18 cellular contexts compared by ENCODE assay signal in the genomic region with DNA sequence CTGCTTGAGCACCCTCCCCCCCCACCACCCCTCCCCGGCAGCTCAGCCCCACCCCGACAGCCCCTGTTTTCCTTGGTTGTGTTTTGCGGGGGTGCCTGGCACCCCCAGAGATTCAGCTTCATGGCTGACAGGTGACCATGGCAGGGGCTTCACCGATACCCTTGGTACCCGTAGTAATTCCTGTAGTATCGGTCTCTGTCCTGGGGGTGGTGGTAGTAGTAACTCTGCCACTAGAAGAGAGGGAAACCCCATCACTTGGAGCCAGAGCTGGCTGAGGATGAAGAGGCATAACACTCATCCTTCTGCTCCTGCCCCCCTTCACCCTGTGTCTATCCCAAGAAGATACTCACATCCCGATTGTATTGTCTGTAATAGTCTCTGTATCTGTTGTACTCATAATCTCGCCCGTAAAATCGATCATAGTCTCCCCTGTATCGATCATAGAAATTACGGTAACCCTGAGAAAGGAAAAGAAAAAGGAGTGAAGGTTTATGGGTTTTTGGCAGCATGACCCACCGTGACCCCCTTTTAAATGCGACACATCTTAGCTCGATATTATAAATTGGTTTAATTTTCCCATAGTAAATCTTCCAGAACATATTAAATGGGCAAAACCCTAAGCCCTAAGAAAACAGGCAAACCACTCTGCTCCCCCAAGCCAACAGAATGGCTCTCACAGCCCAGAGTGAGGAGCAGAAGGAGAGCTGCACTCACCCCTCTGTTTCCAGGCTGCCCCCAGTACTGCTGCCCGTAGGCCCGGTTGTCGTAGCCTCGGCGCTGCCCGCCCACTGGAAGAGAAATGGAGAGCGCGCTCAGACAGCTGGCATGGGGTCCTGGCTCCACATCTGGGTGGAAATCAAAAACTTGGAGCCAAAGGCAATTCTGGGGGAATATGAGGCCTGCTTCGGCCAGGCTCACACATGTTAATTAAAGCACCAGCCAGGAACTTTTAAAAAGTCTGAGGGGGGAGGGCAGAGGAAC. TPM values are rescaled to one million over a fixed set of nuclear protein-coding genes. Genes with fewer than 3 reads are reported as not detected.
A peak's percentile ranks its signal among the peaks of the same experiment; 100 is the strongest.
DNase-seq lines count a peak whose midpoint lies in the region; ATAC-seq and TF ChIP-seq lines count a peak whose summit lies in the region.
"Had no signal": no experiment of that assay in that cellular context is flagged by ENCODE, and none has a peak within 500 bp of the region (broad histone marks: within the 10 kb centered on the region; RNA-seq: fewer than 3 reads in every experiment).

No MANE protein-coding gene starts in this region.

- H3K9me3 ChIP-seq in AG04450 (ENCODE audit: control insufficient read depth, insufficient read depth, low read length) (no peaks in the 10 kb centered on the region; the same call in 1 of the 2 replicates), mesenchymal stem cell (ENCODE audit: control insufficient read depth, low read length) (no peaks in the 10 kb centered on the region), lower lobe of right lung (no peaks in the 10 kb centered on the region)
- H3K9me3 ChIP-seq in CD8-positive, alpha-beta T cell (ENCODE audit: low read length), result no peaks in the 10 kb centered on the region
- H3K9me3 ChIP-seq: BLaER1 treated with 17β-estradiol and CSF1 and Interleukin-3, amounts not matched to agents 10 nM and 100 nM; Peyer's patch; tibial artery had no signal

- H3K27me3 ChIP-seq in AG04450 (ENCODE audit: control insufficient read depth, insufficient read depth, low read length), result no peaks in the 10 kb centered on the region
- H3K27me3 ChIP-seq in CD8-positive, alpha-beta T cell (ENCODE audit: insufficient read depth, low read length), result no peaks in the 10 kb centered on the region
- no peaks in the 10 kb centered on the region for H3K27me3 ChIP-seq in mesenchymal stem cell (ENCODE audit: control insufficient read depth in 1 of 2, insufficient read depth in 1 of 2, low read length in 2 of 2)
- H3K27me3 ChIP-seq in lower lobe of right lung (ENCODE audit: low read depth), result no peaks in the 10 kb centered on the region
- H3K27me3 ChIP-seq: BLaER1 treated with 17β-estradiol and CSF1 and Interleukin-3, amounts not matched to agents 10 nM and 100 nM; Peyer's patch; tibial artery had no signal

- H3K9me3 Mint-ChIP-seq in CD8-positive, alpha-beta T cell, result no peaks in the 10 kb centered on the region
- H3K9me3 Mint-ChIP-seq in activated CD8-positive, alpha-beta T cell treated with anti-CD3 and anti-CD28 coated beads, Interleukin-2, amount 10 ng/mL, durations not matched to agents 7 days and 5 days (ENCODE audit: insufficient read depth), result no peaks in the 10 kb centered on the region
- H3K9me3 Mint-ChIP-seq: HFFc6 had no signal

- no peak overlapping the region for H2AFZ ChIP-seq in mesenchymal stem cell (ENCODE audit: low read depth, low read length)

- H3K36me3 ChIP-seq in CD8-positive, alpha-beta T cell (ENCODE audit: insufficient read depth, low read length), result peaks cover 66% of the 10 kb centered on the region
- H3K36me3 ChIP-seq in mesenchymal stem cell (ENCODE audit: control insufficient read depth in 1 of 2, insufficient read depth in 2 of 2, low read depth in 1 of 2, low read length in 2 of 2) (peaks cover 64 to 92% of the 10 kb centered on the region in 2 experiments), lower lobe of right lung (peaks cover 100% of the 10 kb centered on the region)

- peaks cover 2% of the 10 kb centered on the region for H3K4me1 ChIP-seq in CD8-positive, alpha-beta T cell (ENCODE audit: insufficient read depth, low read length)
- peaks cover 11% of the 10 kb centered on the region for H3K4me1 ChIP-seq in mesenchymal stem cell (ENCODE audit: control insufficient read depth, insufficient read depth, low read depth, low read length)
- peaks cover 11% of the 10 kb centered on the region for H3K4me1 ChIP-seq in lower lobe of right lung

- H3K27ac ChIP-seq in AG04450 (ENCODE audit: low read depth, low read length) (peak overlapping the region; percentile 31), mesenchymal stem cell (ENCODE audit: low read length, poor library complexity, severe bottlenecking) (no peak overlapping the region), lower lobe of right lung (no peak overlapping the region)
- H3K27ac ChIP-seq in CD8-positive, alpha-beta T cell (ENCODE audit: low read depth, low read length), result no peak overlapping the region
- H3K27ac ChIP-seq: tibial artery had no signal

- H3K9ac ChIP-seq in mesenchymal stem cell (ENCODE audit: low read length), result no peak overlapping the region

- no peak overlapping the region for H3K18ac ChIP-seq in mesenchymal stem cell (ENCODE audit: low read depth in 1 of 2, low read length in 2 of 2)

- no peak overlapping the region for H3K4me3 Mint-ChIP-seq in CD8-positive, alpha-beta T cell
- no peak overlapping the region for H3K4me3 Mint-ChIP-seq in activated CD8-positive, alpha-beta T cell treated with anti-CD3 and anti-CD28 coated beads, Interleukin-2, amount 10 ng/mL, durations not matched to agents 7 days and 5 days
- H3K4me3 Mint-ChIP-seq: HFFc6 had no signal

- no peak overlapping the region for H3K4me2 ChIP-seq in mesenchymal stem cell (ENCODE audit: low read length, poor library complexity, severe bottlenecking)
- H3K4me2 ChIP-seq: BLaER1 treated with 17β-estradiol and CSF1 and Interleukin-3, amounts not matched to agents 10 nM and 100 nM had no signal

- 99% methylated on average over 21 of the region's 24 CpGs for WGBS in mesenchymal stem cell

- H3K27ac Mint-ChIP-seq in CD8-positive, alpha-beta T cell, result peak overlapping the region; percentile 37
- H3K27ac Mint-ChIP-seq in activated CD8-positive, alpha-beta T cell treated with anti-CD3 and anti-CD28 coated beads, Interleukin-2, amount 10 ng/mL, durations not matched to agents 7 days and 5 days, result peak overlapping the region; percentile 78
- H3K27ac Mint-ChIP-seq: HFFc6 had no signal

- POLR2A ChIA-PET in AG04450 (lab: Yijun Ruan, JAX), result interaction anchor here (0.6 kb wide), 2 partner anchors 9 to 71 kb away, joined by 3 to 4 read pairs; no protein-coding TSS in a partner anchor
- POLR2A ChIA-PET in CD8-positive, alpha-beta T cell (lab: Charles Lee), result interaction anchor here (0.7 to 6.2 kb wide), 5 partner anchors 9 to 126 kb away, joined by 3 to 36 read pairs (median 3); partner anchors contain the start of genes HNRNPUL2, TTC9C and TUT1
- POLR2A ChIA-PET in activated CD8-positive, alpha-beta T cell treated with anti-CD3 and anti-CD28 coated beads, Interleukin-2, amount 10 ng/mL, durations not matched to agents 7 days and 5 days (lab: Charles Lee), result interaction anchor here (0.9 to 11.7 kb wide), 3 partner anchors 11 to 51 kb away, joined by 3 to 123 read pairs (median 3); partner anchors contain the start of genes C11orf98, HNRNPUL2 and TTC9C

- H3K27me3 Mint-ChIP-seq in CD8-positive, alpha-beta T cell (ENCODE audit: low read depth), result no peaks in the 10 kb centered on the region
- no peaks in the 10 kb centered on the region for H3K27me3 Mint-ChIP-seq in activated CD8-positive, alpha-beta T cell treated with anti-CD3 and anti-CD28 coated beads, Interleukin-2, amount 10 ng/mL, durations not matched to agents 7 days and 5 days (ENCODE audit: low read depth)

- H3K14ac ChIP-seq in mesenchymal stem cell (ENCODE audit: low read length in 2 of 2), result no peak overlapping the region

- DNase-seq in AG04450 (ENCODE audit: low read depth, low spot score) (no peak), mesenchymal stem cell (no peak), NCI-H2227 treated with DMSO at 0.1 percent for 48 hours (lab: John Stamatoyannopoulos, UW) (no peak), midbrain (lab: John Stamatoyannopoulos, UW) (no peak), retina (no peak), lower lobe of right lung (no peak)
- no peak for DNase-seq in CD8-positive, alpha-beta T cell
- DNase-seq in activated CD8-positive, alpha-beta T cell treated with anti-CD3 and anti-CD28 coated beads, Interleukin-2, amount 10 ng/mL, durations not matched to agents 7 days and 5 days, result no peak
- DNase-seq: erythroblast, glutamatergic neuron, HFFc6, kidney, NCI-H187, NCI-H524, Peyer's patch had no signal

- H2BK12ac ChIP-seq in mesenchymal stem cell (ENCODE audit: low read length in 2 of 2), result no peak overlapping the region

- no peak overlapping the region for H3K23ac ChIP-seq in mesenchymal stem cell (ENCODE audit: low read length in 2 of 2)

- H3K36me3 Mint-ChIP-seq in CD8-positive, alpha-beta T cell, result peaks cover 90% of the 10 kb centered on the region
- H3K36me3 Mint-ChIP-seq in activated CD8-positive, alpha-beta T cell treated with anti-CD3 and anti-CD28 coated beads, Interleukin-2, amount 10 ng/mL, durations not matched to agents 7 days and 5 days (ENCODE audit: low read depth), result peaks cover 88% of the 10 kb centered on the region

- CTCF ChIA-PET in AG04450 (lab: Charles Lee), result interaction anchor here (0.6 to 1.9 kb wide), 2 partner anchors 71 to 165 kb away, joined by 3 to 6 read pairs; partner anchors contain the start of gene SLC3A2
- CTCF ChIA-PET in CD8-positive, alpha-beta T cell (lab: Charles Lee), result interaction anchor here (0.5 to 2.0 kb wide), 4 partner anchors 12 to 83 kb away, joined by 3 to 5 read pairs (median 4); partner anchors contain the start of gene HNRNPUL2
- CTCF ChIA-PET in activated CD8-positive, alpha-beta T cell treated with anti-CD3 and anti-CD28 coated beads, Interleukin-2, amount 10 ng/mL, durations not matched to agents 7 days and 5 days (lab: Charles Lee), result interaction anchor here (0.9 to 1.6 kb wide), 3 partner anchors 9 to 163 kb away, joined by 3 to 4 read pairs (median 3); partner anchors contain the start of gene HNRNPUL2

- intact Hi-C loops in CD8-positive, alpha-beta T cell (cut with DNase I, micrococcal nuclease), result no loop called here
- intact Hi-C loops in lower lobe of right lung (cut with DNase I), result no loop called here

- H2BK120ac ChIP-seq in mesenchymal stem cell (ENCODE audit: low read depth, low read length), result no peak overlapping the region

- no peak overlapping the region for H4K91ac ChIP-seq in mesenchymal stem cell (ENCODE audit: low read length)

- H2BK15ac ChIP-seq in mesenchymal stem cell (ENCODE audit: low read depth, poor library complexity, severe bottlenecking), result no peak overlapping the region

- H3K4me1 Mint-ChIP-seq in CD8-positive, alpha-beta T cell (ENCODE audit: low read depth), result peaks cover 41% of the 10 kb centered on the region
- peaks cover 70% of the 10 kb centered on the region for H3K4me1 Mint-ChIP-seq in activated CD8-positive, alpha-beta T cell treated with anti-CD3 and anti-CD28 coated beads, Interleukin-2, amount 10 ng/mL, durations not matched to agents 7 days and 5 days (ENCODE audit: low read depth)

- peaks cover 13% of the 10 kb centered on the region for H3K79me1 ChIP-seq in mesenchymal stem cell (replicated peaks; ENCODE audit: low read length, poor library complexity, severe bottlenecking)

- no peak overlapping the region for H4K8ac ChIP-seq in mesenchymal stem cell (ENCODE audit: low read length)

- H2BK5ac ChIP-seq in mesenchymal stem cell (ENCODE audit: low read depth, low read length, poor library complexity, severe bottlenecking), result no peak overlapping the region

- H3K4ac ChIP-seq in mesenchymal stem cell (ENCODE audit: low read depth in 1 of 2, low read length in 2 of 2), result no peak overlapping the region

- no peak overlapping the region for H3K4me3 ChIP-seq in AG04450 (ENCODE audit: low read depth, low read length)
- H3K4me3 ChIP-seq in CD8-positive, alpha-beta T cell (ENCODE audit: low read depth, low read length), result no peak overlapping the region
- no peak overlapping the region for H3K4me3 ChIP-seq in mesenchymal stem cell (ENCODE audit: insufficient read depth in 1 of 2, low read depth in 1 of 2, low read length in 2 of 2)
- H3K4me3 ChIP-seq in lower lobe of right lung, result no peak overlapping the region
- H3K4me3 ChIP-seq: BLaER1 treated with 17β-estradiol and CSF1 and Interleukin-3, amounts not matched to agents 10 nM and 100 nM; Peyer's patch; tibial artery had no signal

- peak overlapping the region; percentile 28 for H2AK5ac ChIP-seq in mesenchymal stem cell (ENCODE audit: low read length, severe bottlenecking)

- no peak for ATAC-seq in CD8-positive, alpha-beta T cell
- no peak for ATAC-seq in activated CD8-positive, alpha-beta T cell treated with anti-CD3 and anti-CD28 coated beads, Interleukin-2, amount 10 ng/mL, durations not matched to agents 7 days and 5 days
- ATAC-seq in lower lobe of right lung, result no peak

- no peak for TF ChIP-seq CTCF in AG04450 (IDR thresholded peaks at IDR 0.05; ENCODE audit: low read depth, low read length)
- TF ChIP-seq CTCF in CD8-positive, alpha-beta T cell (IDR thresholded peaks at IDR 0.05), result no peak
- no peak for TF ChIP-seq CTCF in lower lobe of right lung (IDR thresholded peaks at IDR 0.05)

RNA-seq across cellular contexts. Expression of gene GNG3, which starts 8.0 kb away (rescaled TPM):
- polyA plus RNA-seq in AG04450 (2011; rRNA removed), result 0.11 TPM in 1 of 2 replicates, not detected in the other
- not detected in 2 replicates for polyA minus RNA-seq in AG04450 (2011; rRNA and poly(A)+ RNA removed)
- total RNA-seq in CD8-positive, alpha-beta T cell, result not detected
- total RNA-seq in activated CD8-positive, alpha-beta T cell treated with anti-CD3 and anti-CD28 coated beads, Interleukin-2, amount 10 ng/mL, durations not matched to agents 7 days and 5 days, result not detected
- 0.10 TPM for polyA plus RNA-seq in mesenchymal stem cell (2013, experiment 1 of 2)
- polyA plus RNA-seq in mesenchymal stem cell (2013, experiment 2 of 2), result 0.07 TPM
- total RNA-seq in lower lobe of right lung, result not detected
- total RNA-seq: HFFc6, kidney, Peyer's patch, renal cortical epithelial cell had no signal

RNA-seq across cellular contexts. Expression of gene BSCL2, which starts 8.2 kb away (rescaled TPM):
- polyA plus RNA-seq in AG04450 (2011; rRNA removed), result 42.8 and 63.7 TPM in 2 replicates
- 59.3 and 81.9 TPM in 2 replicates for polyA minus RNA-seq in AG04450 (2011; rRNA and poly(A)+ RNA removed)
- total RNA-seq in CD8-positive, alpha-beta T cell, result 10 to 100 TPM; 12.5 to 14.0 TPM
- total RNA-seq in activated CD8-positive, alpha-beta T cell treated with anti-CD3 and anti-CD28 coated beads, Interleukin-2, amount 10 ng/mL, durations not matched to agents 7 days and 5 days, result 10 to 100 TPM; 30.3 to 39.9 TPM
- polyA plus RNA-seq in mesenchymal stem cell (2013, experiment 1 of 2), result 41.4 TPM
- polyA plus RNA-seq in mesenchymal stem cell (2013, experiment 2 of 2), result 41.0 TPM
- 87.0 TPM for total RNA-seq in lower lobe of right lung

RNA-seq across cellular contexts. Expression of gene HNRNPUL2, which starts 11.8 kb away (rescaled TPM):
- 26.6 and 28.2 TPM in 2 replicates for polyA plus RNA-seq in AG04450 (2011; rRNA removed)
- polyA minus RNA-seq in AG04450 (2011; rRNA and poly(A)+ RNA removed), result 20.5 and 21.6 TPM in 2 replicates
- total RNA-seq in CD8-positive, alpha-beta T cell, result 10 to 100 TPM; 29.6 to 31.5 TPM
- total RNA-seq in activated CD8-positive, alpha-beta T cell treated with anti-CD3 and anti-CD28 coated beads, Interleukin-2, amount 10 ng/mL, durations not matched to agents 7 days and 5 days, result 10 to 100 TPM; 65.4 to 67.0 TPM
- 29.8 TPM for polyA plus RNA-seq in mesenchymal stem cell (2013, experiment 1 of 2)
- polyA plus RNA-seq in mesenchymal stem cell (2013, experiment 2 of 2), result 28.0 TPM
- total RNA-seq in lower lobe of right lung, result 46.1 TPM

RNA-seq across cellular contexts. Expression of gene TTC9C, which starts 12.8 kb away (rescaled TPM):
- 32.2 and 32.5 TPM in 2 replicates for polyA plus RNA-seq in AG04450 (2011; rRNA removed)
- 24.8 and 25.5 TPM in 2 replicates for polyA minus RNA-seq in AG04450 (2011; rRNA and poly(A)+ RNA removed)
- total RNA-seq in CD8-positive, alpha-beta T cell, result 1 to 10 TPM; 5.3 to 6.4 TPM
- total RNA-seq in activated CD8-positive, alpha-beta T cell treated with anti-CD3 and anti-CD28 coated beads, Interleukin-2, amount 10 ng/mL, durations not matched to agents 7 days and 5 days, result 10 to 100 TPM; 44.3 to 46.1 TPM
- 65.8 TPM for polyA plus RNA-seq in mesenchymal stem cell (2013, experiment 1 of 2)
- 64.2 TPM for polyA plus RNA-seq in mesenchymal stem cell (2013, experiment 2 of 2)
- total RNA-seq in lower lobe of right lung, result 24.3 TPM

RNA-seq across cellular contexts. Expression of gene LRRN4CL, which starts 26.1 kb away (rescaled TPM):
- polyA plus RNA-seq in AG04450 (2011; rRNA removed), result 4.1 and 5.7 TPM in 2 replicates
- polyA minus RNA-seq in AG04450 (2011; rRNA and poly(A)+ RNA removed), result 1.9 and 2.3 TPM in 2 replicates
- not detected for total RNA-seq in CD8-positive, alpha-beta T cell
- total RNA-seq in activated CD8-positive, alpha-beta T cell treated with anti-CD3 and anti-CD28 coated beads, Interleukin-2, amount 10 ng/mL, durations not matched to agents 7 days and 5 days, result under 1 TPM; 0.21 to 0.34 TPM
- polyA plus RNA-seq in mesenchymal stem cell (2013, experiment 1 of 2), result 3.7 TPM
- polyA plus RNA-seq in mesenchymal stem cell (2013, experiment 2 of 2), result 4.0 TPM
- total RNA-seq in lower lobe of right lung, result 3.4 TPM
